In the genomic region with DNA sequence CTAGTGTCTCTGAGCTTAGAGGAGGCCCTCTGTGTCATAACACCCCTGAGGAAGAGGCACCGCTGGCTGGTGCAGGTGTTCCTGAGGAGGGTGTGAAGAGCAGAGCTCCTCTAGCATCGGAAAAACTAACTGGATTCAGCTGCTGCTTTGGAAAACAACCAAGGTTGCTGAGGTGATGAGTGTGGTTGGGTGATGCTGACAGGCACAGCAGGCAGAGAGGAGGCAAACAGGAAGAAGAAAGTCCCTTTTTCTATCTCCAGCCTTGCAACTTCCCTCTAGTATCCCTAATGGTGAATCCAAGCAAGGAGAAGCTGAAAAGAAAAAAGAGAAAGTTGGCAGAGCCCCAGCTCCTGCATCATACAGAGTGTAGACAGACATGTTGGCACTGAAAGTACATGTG, we compare ENCODE assay signal across 15 cellular contexts. TPM values are rescaled to one million over a fixed set of nuclear protein-coding genes. Genes with fewer than 3 reads are reported as not detected.
DNase-seq lines count a peak whose midpoint lies in the region; ATAC-seq and TF ChIP-seq lines count a peak whose summit lies in the region.
"Had no signal": no experiment of that assay in that cellular context is flagged by ENCODE, and none has a peak within 500 bp of the region (broad histone marks: within the 10 kb centered on the region; RNA-seq: fewer than 3 reads in every experiment).

No MANE protein-coding gene starts in this region.

- peak; percentile 1 for DNase-seq in DMS 273 (lab: John Stamatoyannopoulos, UW; ENCODE audit: unreplicated experiment)
- no peak for DNase-seq in DMS 273 treated with DMSO at 0.1 percent for 48 hours (lab: John Stamatoyannopoulos, UW)
- DNase-seq in NCI-H1092 treated with DMSO at 0.1 percent for 48 hours (lab: John Stamatoyannopoulos, UW): peak; percentile 23
- DNase-seq in epithelial cell of proximal tubule (ENCODE audit: low read depth): peak; percentile 71
- no peak for DNase-seq in glutamatergic neuron
- DNase-seq in erythroblast (lab: John Stamatoyannopoulos, UW): no peak
- DNase-seq: activated naive CD8-positive, alpha-beta T cell treated with anti-CD3 and anti-CD28 coated beads, Interleukin-2, amount 50 U/mL, for 24 hours; activated T-cell treated with anti-CD3 and anti-CD28 coated beads, Interleukin-2, amount 50 U/mL, for 72 hours; head of caudate nucleus; NCI-H446 treated with DMSO at 0.1 percent for 48 hours; retina; SJCRH30 had no signal

- H3K4me3 Mint-ChIP-seq in glutamatergic neuron (ENCODE audit: unreplicated experiment): no peak overlapping the region
- H3K4me3 Mint-ChIP-seq: activated naive CD8-positive, alpha-beta T cell treated with anti-CD3 and anti-CD28 coated beads, Interleukin-2, amount 50 U/mL, for 24 hours; activated T-cell treated with anti-CD3 and anti-CD28 coated beads, Interleukin-2, amount 50 U/mL, for 72 hours; neural progenitor cell had no signal

- H3K9me3 ChIP-seq in skeletal muscle satellite cell (replicated peaks; ENCODE audit: low read length): no peaks in the 10 kb centered on the region
- H3K9me3 ChIP-seq: SJCRH30 had no signal

- no peaks in the 10 kb centered on the region for H3K9me3 Mint-ChIP-seq in glutamatergic neuron (ENCODE audit: unreplicated experiment)
- H3K9me3 Mint-ChIP-seq: activated T-cell treated with anti-CD3 and anti-CD28 coated beads, Interleukin-2, amount 50 U/mL, for 72 hours; neural progenitor cell had no signal

- no peaks in the 10 kb centered on the region for H3K27me3 Mint-ChIP-seq in glutamatergic neuron (ENCODE audit: unreplicated experiment)

- no peak overlapping the region for H3K27ac Mint-ChIP-seq in glutamatergic neuron (ENCODE audit: unreplicated experiment)
- H3K27ac Mint-ChIP-seq: activated naive CD8-positive, alpha-beta T cell treated with anti-CD3 and anti-CD28 coated beads, Interleukin-2, amount 50 U/mL, for 24 hours; activated T-cell treated with anti-CD3 and anti-CD28 coated beads, Interleukin-2, amount 50 U/mL, for 72 hours; neural progenitor cell had no signal

- no peaks in the 10 kb centered on the region for H3K36me3 Mint-ChIP-seq in glutamatergic neuron (ENCODE audit: unreplicated experiment)
- H3K36me3 Mint-ChIP-seq: neural progenitor cell had no signal

- peaks cover 5% of the 10 kb centered on the region for H3K4me1 ChIP-seq in skeletal muscle satellite cell (ENCODE audit: control insufficient read depth, insufficient read depth, low read length)
- H3K4me1 ChIP-seq: neural progenitor cell, SJCRH30 had no signal

- no peaks in the 10 kb centered on the region for H3K36me3 ChIP-seq in skeletal muscle satellite cell (ENCODE audit: insufficient read depth, low read length)
- H3K36me3 ChIP-seq: neural progenitor cell, SJCRH30 had no signal

- TF ChIP-seq CTCF in epithelial cell of proximal tubule (conservative IDR thresholded peaks at IDR 0.05; ENCODE audit: low read depth, low read length) (no peak), glutamatergic neuron (IDR thresholded peaks at IDR 0.05; ENCODE audit: partially characterized antibody, unreplicated experiment) (no peak)

- peak overlapping the region; percentile 7 for H3K4me2 ChIP-seq in skeletal muscle satellite cell (ENCODE audit: low read length)
- H3K4me2 ChIP-seq: neural progenitor cell had no signal

- H3K4me1 Mint-ChIP-seq in glutamatergic neuron (ENCODE audit: low read depth, unreplicated experiment): no peaks in the 10 kb centered on the region
- H3K4me1 Mint-ChIP-seq: activated naive CD8-positive, alpha-beta T cell treated with anti-CD3 and anti-CD28 coated beads, Interleukin-2, amount 50 U/mL, for 24 hours; neural progenitor cell had no signal

- ATAC-seq in HG03521 (IDR thresholded peaks at IDR 0.05; ENCODE audit: unreplicated experiment): no peak
- ATAC-seq: activated naive CD8-positive, alpha-beta T cell treated with anti-CD3 and anti-CD28 coated beads, Interleukin-2, amount 50 U/mL, for 24 hours had no signal

- H3K9ac ChIP-seq in skeletal muscle satellite cell (ENCODE audit: low read depth, low read length): no peak overlapping the region
- H3K9ac ChIP-seq: neural progenitor cell had no signal

- H3K27me3 ChIP-seq in skeletal muscle satellite cell (ENCODE audit: control insufficient read depth, insufficient read depth, low read length): no peaks in the 10 kb centered on the region
- H3K27me3 ChIP-seq: neural progenitor cell, SJCRH30 had no signal

- H3K4me3 ChIP-seq in epithelial cell of proximal tubule (ENCODE audit: low read depth, low read length) (peak overlapping the region; percentile 38), skeletal muscle satellite cell (ENCODE audit: low read length) (no peak overlapping the region)
- H3K4me3 ChIP-seq: neural progenitor cell, SJCRH30 had no signal

- no peak for TF ChIP-seq POLR2A in erythroblast (IDR thresholded peaks at IDR 0.05; ENCODE audit: low read length)

RNA-seq across cellular contexts. Expression of a gene that starts 3.8 kb away (rescaled TPM):
- not detected in 2 replicates for total RNA-seq in epithelial cell of proximal tubule
- total RNA-seq in skeletal muscle satellite cell (2012; rRNA removed): not detected in 2 replicates
- total RNA-seq in glutamatergic neuron (ENCODE audit: unreplicated experiment): not detected
- total RNA-seq: activated T-cell treated with anti-CD3 and anti-CD28 coated beads, Interleukin-2, amount 50 U/mL, for 72 hours; SJCRH30 had no signal

RNA-seq across cellular contexts. Expression of a gene that starts 4.9 kb away (rescaled TPM):
- not detected in 2 replicates for total RNA-seq in epithelial cell of proximal tubule
- total RNA-seq in skeletal muscle satellite cell (2012; rRNA removed): not detected in 2 replicates
- not detected for total RNA-seq in glutamatergic neuron (ENCODE audit: unreplicated experiment)
- total RNA-seq: activated T-cell treated with anti-CD3 and anti-CD28 coated beads, Interleukin-2, amount 50 U/mL, for 72 hours; SJCRH30 had no signal

Comparison
In these comparisons a context has a peak if more than half of its experiments do, and no peak if none do; other contexts are left out.
1. DNase-seq: peak in DMS 273 (single experiment), NCI-H1092 treated with DMSO at 0.1 percent for 48 hours (single experiment) and epithelial cell of proximal tubule (single experiment); none in DMS 273 treated with DMSO at 0.1 percent for 48 hours (single experiment), glutamatergic neuron (single experiment) and erythroblast (0 of 2).